In the genomic region with DNA sequence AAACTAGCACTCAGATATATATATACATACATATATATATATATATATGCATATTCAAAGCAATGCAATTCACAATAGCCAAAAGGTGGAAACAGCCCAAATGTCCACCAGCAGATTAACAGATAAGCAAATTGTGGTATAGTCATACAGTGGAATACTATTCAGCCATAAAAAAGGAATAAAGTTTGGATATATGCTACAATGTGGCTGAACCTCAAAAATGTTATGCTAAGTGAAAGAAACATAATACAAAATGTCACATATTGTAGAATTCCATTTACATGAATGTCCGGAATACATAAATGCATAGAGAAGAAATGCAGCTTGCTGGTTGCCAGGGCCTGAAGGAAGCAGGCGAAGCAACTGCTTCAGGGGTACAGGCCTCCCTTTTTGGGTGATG, we compare ENCODE assay signal across 8 cellular contexts.
"Had no signal": no experiment of that assay in that cellular context is flagged by ENCODE, and none has a peak within 500 bp of the region (broad histone marks: within the 10 kb centered on the region; RNA-seq: fewer than 3 reads in every experiment).

No MANE protein-coding gene starts in this region.

- DNase-seq: GDM1, GF-D8 had no signal

- FAIRE-seq: G401.6, GM12878, GM12891, GM12892, GM18507, GM19239 had no signal

- ATAC-seq: GM12878 had no signal

- H3K4me3 ChIP-seq: GM12878 had no signal
